In genomic region chr2:25132296-25132630, GRCh38 we compare ENCODE assay signal across 14 cellular contexts. TPM values are rescaled to one million over a fixed set of nuclear protein-coding genes. Genes with fewer than 3 reads are reported as not detected.
DNase-seq lines count a peak whose midpoint lies in the region; ATAC-seq and TF ChIP-seq lines count a peak whose summit lies in the region.
"Had no signal": no experiment of that assay in that cellular context is flagged by ENCODE, and none has a peak within 500 bp of the region (broad histone marks: within the 10 kb centered on the region; RNA-seq: fewer than 3 reads in every experiment).

No MANE protein-coding gene starts in this region.

- TF ChIP-seq POLR2A in adrenal gland (IDR thresholded peaks at IDR 0.05): no peak

- H3K4me3 Mint-ChIP-seq in naive thymus-derived CD8-positive, alpha-beta T cell: peak overlapping the region in 8 of 10 donors; percentile 39 to 77 (median 57)

- no peaks in the 10 kb centered on the region for H3K9me3 Mint-ChIP-seq in naive thymus-derived CD8-positive, alpha-beta T cell

- no peaks in the 10 kb centered on the region for H3K79me2 ChIP-seq in ACC112 (ENCODE audit: control insufficient read depth, insufficient read depth, low read length, unreplicated experiment)

- peak overlapping the region; percentile 79 for H2AFZ ChIP-seq in ACC112 (ENCODE audit: low read length, unreplicated experiment)

- H3K36me3 Mint-ChIP-seq in naive thymus-derived CD8-positive, alpha-beta T cell: no peaks in the 10 kb centered on the region

- peak; percentile 32 for DNase-seq in GM13977 (ENCODE audit: low spot score)
- DNase-seq in naive thymus-derived CD8-positive, alpha-beta T cell: no peak
- no peak for DNase-seq in adrenal gland
- DNase-seq in cerebellar nuclear complex (lab: John Stamatoyannopoulos, UW): no peak
- DNase-seq: central memory CD4-positive, alpha-beta T cell; NCI-H2029 treated with DMSO at 0.1 percent for 48 hours; T-helper 9 cell; tibial artery had no signal

- H3K9me3 ChIP-seq in duodenal mucosa (ENCODE audit: control insufficient read depth in 1 of 2, low read length in 2 of 2): no peaks in the 10 kb centered on the region
- no peaks in the 10 kb centered on the region for H3K9me3 ChIP-seq in adrenal gland (replicated peaks in 1 of 3)
- H3K9me3 ChIP-seq: BLaER1, tibial artery had no signal

- H3K27me3 Mint-ChIP-seq in naive thymus-derived CD8-positive, alpha-beta T cell: peaks cover 33 to 74% (median 56%) of the 10 kb centered on the region in 5 donors

- POLR2A ChIA-PET in naive thymus-derived CD8-positive, alpha-beta T cell (lab: Charles Lee): no interaction called here

- 50 to 71% (median 62%) methylated on average over 6 to 9 of the region's 9 CpGs for WGBS in adrenal gland, 4 donors

- no peak for ATAC-seq in naive thymus-derived CD8-positive, alpha-beta T cell
- ATAC-seq in GM19035 (IDR thresholded peaks at IDR 0.05; ENCODE audit: unreplicated experiment) (no peak), GM18858 (IDR thresholded peaks at IDR 0.05; ENCODE audit: unreplicated experiment) (no peak)

- H3K27ac Mint-ChIP-seq in naive thymus-derived CD8-positive, alpha-beta T cell: peak overlapping the region in 2 of 10 donors; percentile 67 to 73

- H3K4me1 Mint-ChIP-seq in naive thymus-derived CD8-positive, alpha-beta T cell: peaks cover 13 to 32% (median 16%) of the 10 kb centered on the region in 4 donors

- H3K4me1 ChIP-seq in ACC112 (ENCODE audit: control insufficient read depth, insufficient read depth, low read length, unreplicated experiment) (peaks cover 3% of the 10 kb centered on the region), duodenal mucosa (ENCODE audit: control insufficient read depth in 1 of 2, insufficient read depth in 2 of 2, low read length in 2 of 2) (peaks cover 0 to 9% of the 10 kb centered on the region in 2 donors), adrenal gland (replicated peaks in 1 of 2) (no peaks in the 10 kb centered on the region)

- H3K27ac ChIP-seq in ACC112 (ENCODE audit: low read depth, low read length): no peak overlapping the region
- H3K27ac ChIP-seq in duodenal mucosa (ENCODE audit: low read depth, low read length): no peak overlapping the region
- H3K27ac ChIP-seq in adrenal gland: no peak overlapping the region
- H3K27ac ChIP-seq: BLaER1, KMS-11, tibial artery had no signal

- TF ChIP-seq CTCF in GM13977 (IDR thresholded peaks at IDR 0.05; ENCODE audit: extremely low read depth, insufficient read depth, missing control alignments) (no peak), adrenal gland (IDR thresholded peaks at IDR 0.05) (no peak)

- H3K27me3 ChIP-seq in ACC112 (ENCODE audit: insufficient read depth, low read length) (peaks cover 56% of the 10 kb centered on the region), duodenal mucosa (ENCODE audit: control insufficient read depth in 1 of 2, insufficient read depth in 2 of 2, low read length in 2 of 2) (peaks cover 17 to 31% of the 10 kb centered on the region in 2 donors), adrenal gland (peaks cover 6% of the 10 kb centered on the region)

- intact Hi-C loops in adrenal gland (cut with DNase I): loop anchor here in 1 of 2 donors (10.0 kb wide), 1 partner anchor 727 kb away; no protein-coding TSS in a partner anchor

- peak overlapping the region; percentile 68 for H3K4me3 ChIP-seq in ACC112 (ENCODE audit: low read depth, low read length)
- peak overlapping the region; percentile 28 to 47 for H3K4me3 ChIP-seq in duodenal mucosa (ENCODE audit: low read depth in 1 of 2, low read length in 2 of 2)
- H3K4me3 ChIP-seq in adrenal gland: peak overlapping the region in 1 of 4 donors; percentile 45
- H3K4me3 ChIP-seq: BLaER1 had no signal

- no peak overlapping the region for H3K9ac ChIP-seq in duodenal mucosa (ENCODE audit: low read depth in 1 of 2, low read length in 2 of 2)
- H3K9ac ChIP-seq: BLaER1, KMS-11 had no signal

- no peaks in the 10 kb centered on the region for H3K36me3 ChIP-seq in ACC112 (ENCODE audit: insufficient read depth, low read length)
- no peaks in the 10 kb centered on the region for H3K36me3 ChIP-seq in duodenal mucosa (ENCODE audit: control insufficient read depth in 1 of 2, insufficient read depth in 2 of 2, low read length in 2 of 2)
- H3K36me3 ChIP-seq in adrenal gland (replicated peaks in 1 of 2): no peaks in the 10 kb centered on the region
- H3K36me3 ChIP-seq: BLaER1, tibial artery had no signal

- in situ Hi-C loops in GM13977 (cut with MboI; ENCODE audit: low pct_unique_long_range_greater_than_20kb, low sequenced_read_pairs, unreplicated experiment): loop anchor here (5.0 to 25.0 kb wide), 2 partner anchors 155 to 720 kb away; no protein-coding TSS in a partner anchor

RNA-seq across cellular contexts. Expression of gene POMC, which starts 36.1 kb away (rescaled TPM):
- total RNA-seq in naive thymus-derived CD8-positive, alpha-beta T cell: 1 to 10 TPM; 7.3 to 7.6 TPM
- 10 to 100 TPM in 2 of 3 donors, 1 to 10 TPM in 1; 4.9 to 15.2 (median 13.0) TPM for polyA plus RNA-seq in naive thymus-derived CD8-positive, alpha-beta T cell
- 10 to 100 TPM in 3 of 8 donors, 1 to 10 TPM in 5; 6.3 to 53.8 (median 8.2) TPM for total RNA-seq in adrenal gland
- polyA plus RNA-seq in adrenal gland: 100 to 1,000 TPM in 1 of 3 donors, 10 to 100 TPM in 1, under 1 TPM in 1; 0.75 to 115 (median 33.6) TPM
